Comparison of ENCODE assay signal across 2 cellular contexts in the genomic region with DNA sequence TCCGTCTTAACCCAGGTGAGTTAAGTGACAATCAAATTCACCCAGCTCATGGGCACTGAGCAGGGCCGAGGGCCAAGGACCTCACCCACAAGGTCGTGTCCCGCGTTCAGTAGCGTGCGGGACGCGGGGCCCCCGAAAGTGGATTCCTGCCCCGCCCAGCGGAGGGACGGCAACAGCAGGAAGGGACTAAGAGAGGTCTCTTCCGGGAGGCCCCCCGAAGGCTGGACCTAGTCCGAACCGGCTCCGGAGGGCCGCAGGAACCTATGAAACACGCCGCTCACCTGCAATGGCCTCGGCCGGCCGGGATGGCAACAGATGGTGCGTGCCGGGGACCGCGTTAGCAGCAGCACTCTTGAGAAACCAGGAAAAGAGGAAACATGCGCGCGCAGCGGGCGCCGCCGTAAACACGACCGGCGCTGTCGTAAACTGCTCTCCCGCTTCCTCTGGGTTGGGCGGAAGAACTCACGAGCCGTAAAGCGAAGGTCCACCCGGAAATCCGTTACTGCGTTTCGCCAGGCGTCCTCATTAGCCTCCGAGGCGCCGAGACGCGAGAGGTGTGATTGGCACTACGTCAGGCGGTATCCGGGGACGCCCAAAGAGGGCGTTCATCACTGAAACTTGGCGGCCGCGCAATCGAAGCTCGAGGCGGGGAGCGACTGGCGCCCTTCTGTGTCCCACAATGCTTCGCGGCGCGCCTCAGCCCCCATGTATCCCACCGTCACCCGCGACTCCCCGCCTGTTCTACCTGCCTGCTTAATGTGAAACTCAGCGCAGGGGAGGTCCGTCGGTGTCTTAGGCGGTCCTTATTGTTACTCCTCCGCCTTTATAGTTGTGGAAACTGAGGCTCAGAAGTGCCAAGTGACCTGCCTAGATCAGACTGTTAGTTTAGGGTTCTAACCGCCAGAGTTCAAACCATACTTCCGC.
TF ChIP-seq lines count a peak whose summit lies in the region.

TSS of gene EIF3D (minus strand) at position 372 of the 924 bp plus-strand sequence. CDS start 3,045 bp downstream, outside the sequence.

TF ChIP-seq in HCT116, 20 proteins besides CTCF, POLR2A, EP300 and RAD21 (continued from another document):
- TF ChIP-seq ATF3 (IDR thresholded peaks at IDR 0.05) (no peak), SIN3A (IDR thresholded peaks at IDR 0.05; ENCODE audit: low read depth) (peak; percentile 95), POLR2AphosphoS5 (IDR thresholded peaks at IDR 0.05; ENCODE audit: low read depth, low read length) (peak; percentile 89), YY1 (IDR thresholded peaks at IDR 0.05; ENCODE audit: extremely low read depth, insufficient replicate concordance, low read depth, low read length) (peak; percentile 32), EZH2phosphoT487 (IDR thresholded peaks at IDR 0.05; ENCODE audit: borderline replicate concordance) (no peak), ZNF274 (IDR thresholded peaks at IDR 0.05; ENCODE audit: low read depth, low read length) (no peak), EZH2 (IDR thresholded peaks at IDR 0.05) (no peak), REST (IDR thresholded peaks at IDR 0.05; ENCODE audit: low read depth) (no peak), SP1 (IDR thresholded peaks at IDR 0.05; ENCODE audit: low read depth) (peak; percentile 88), CEBPB (IDR thresholded peaks at IDR 0.05; ENCODE audit: low read depth) (no peak; the same call in 1 of the 2 replicates), CBX3 (IDR thresholded peaks at IDR 0.05; ENCODE audit: low read depth) (peak; percentile 90), JUND (IDR thresholded peaks at IDR 0.05) (peak; percentile 31; the same call in 1 of the 2 replicates), SRF (IDR thresholded peaks at IDR 0.05; ENCODE audit: low read depth) (peak; percentile 75), FOSL1 (IDR thresholded peaks at IDR 0.05; ENCODE audit: low read depth) (no peak), ELF1 (IDR thresholded peaks at IDR 0.05; ENCODE audit: borderline replicate concordance, low read depth) (peak; percentile 99), ZFX (IDR thresholded peaks at IDR 0.05) (peak; percentile 51; the same call in 1 of the 2 replicates), EGR1 (IDR thresholded peaks at IDR 0.05; ENCODE audit: low read depth) (no peak)
- TF ChIP-seq, protein P1, sequence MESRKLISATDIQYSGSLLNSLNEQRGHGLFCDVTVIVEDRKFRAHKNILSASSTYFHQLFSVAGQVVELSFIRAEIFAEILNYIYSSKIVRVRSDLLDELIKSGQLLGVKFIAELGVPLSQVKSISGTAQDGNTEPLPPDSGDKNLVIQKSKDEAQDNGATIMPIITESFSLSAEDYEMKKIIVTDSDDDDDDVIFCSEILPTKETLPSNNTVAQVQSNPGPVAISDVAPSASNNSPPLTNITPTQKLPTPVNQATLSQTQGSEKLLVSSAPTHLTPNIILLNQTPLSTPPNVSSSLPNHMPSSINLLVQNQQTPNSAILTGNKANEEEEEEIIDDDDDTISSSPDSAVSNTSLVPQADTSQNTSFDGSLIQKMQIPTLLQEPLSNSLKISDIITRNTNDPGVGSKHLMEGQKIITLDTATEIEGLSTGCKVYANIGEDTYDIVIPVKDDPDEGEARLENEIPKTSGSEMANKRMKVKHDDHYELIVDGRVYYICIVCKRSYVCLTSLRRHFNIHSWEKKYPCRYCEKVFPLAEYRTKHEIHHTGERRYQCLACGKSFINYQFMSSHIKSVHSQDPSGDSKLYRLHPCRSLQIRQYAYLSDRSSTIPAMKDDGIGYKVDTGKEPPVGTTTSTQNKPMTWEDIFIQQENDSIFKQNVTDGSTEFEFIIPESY (IDR thresholded peaks at IDR 0.05; ENCODE audit: extremely low read depth, insufficient replicate concordance, low read length), result peak; percentile 23

TF ChIP-seq in neural cell, 6 proteins besides CTCF, POLR2A, EP300 and RAD21:
- TF ChIP-seq REST (IDR thresholded peaks at IDR 0.05; ENCODE audit: borderline replicate concordance), result peak; percentile 29
- TF ChIP-seq TAF1 (IDR thresholded peaks at IDR 0.05; ENCODE audit: low read depth), result no peak
- TF ChIP-seq MXI1 (conservative IDR thresholded peaks at IDR 0.05; ENCODE audit: poor library complexity, severe bottlenecking), result peak; percentile 96
- TF ChIP-seq POLR2AphosphoS5 (IDR thresholded peaks at IDR 0.05), result peak; percentile 79
- no peak for TF ChIP-seq EZH2 (IDR thresholded peaks at IDR 0.05; ENCODE audit: borderline replicate concordance, insufficient read depth, low read length, poor library complexity, severe bottlenecking)
- TF ChIP-seq SMC3 (conservative IDR thresholded peaks at IDR 0.05; ENCODE audit: poor library complexity), result no peak
TF ChIP-seq in neural cell: peak in this region for 3.
